ENCODE assay signal across 8 cellular contexts in the genomic region with DNA sequence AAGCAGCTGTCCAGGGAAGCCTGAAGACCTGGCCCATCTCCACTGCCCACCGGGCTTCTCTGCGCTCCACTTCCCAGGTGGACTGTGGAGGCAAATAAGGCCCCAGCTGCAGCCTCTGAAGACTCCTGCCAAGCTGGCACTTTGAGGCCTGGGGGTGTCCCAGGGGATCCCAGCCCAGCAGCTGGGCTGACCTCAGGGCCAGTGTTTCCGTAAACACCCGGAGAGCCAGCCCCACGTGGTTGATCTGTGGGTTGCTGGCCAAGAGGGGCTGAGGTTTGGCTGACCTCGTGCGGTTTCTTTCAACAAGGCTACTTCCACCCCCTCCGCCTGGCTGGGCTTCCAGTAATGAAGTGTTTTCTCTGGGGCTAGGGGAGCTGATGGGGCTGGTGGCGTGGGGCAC. TPM values are rescaled to one million over a fixed set of nuclear protein-coding genes. Genes with fewer than 3 reads are reported as not detected.
DNase-seq lines count a peak whose midpoint lies in the region; ATAC-seq and TF ChIP-seq lines count a peak whose summit lies in the region.

No MANE protein-coding gene starts in this region.

- H3K4me2 ChIP-seq in mesendoderm (ENCODE audit: low read length) = no peak overlapping the region

- no peak overlapping the region for H3K23ac ChIP-seq in mesendoderm (ENCODE audit: low read length)

- no peak overlapping the region for H4K5ac ChIP-seq in mesendoderm (ENCODE audit: low read length)

- H3K4me1 ChIP-seq in mesendoderm (ENCODE audit: control insufficient read depth, low read depth, low read length) = no peaks in the 10 kb centered on the region

- 27 to 36% methylated on average over 7 to 9 of the region's 9 CpGs for WGBS in lower leg skin, 2 donors
- WGBS in mesendoderm (ENCODE audit: extremely low coverage, insufficient coverage, low lambda C conversion rate) = no CpG with 5 or more reads among the region's 9 CpGs

- H3K18ac ChIP-seq in mesendoderm (ENCODE audit: low read length) = no peak overlapping the region

- no peak overlapping the region for H3K56ac ChIP-seq in mesendoderm (ENCODE audit: low read length)

- H3K9ac ChIP-seq in mesendoderm (ENCODE audit: low read length) = no peak overlapping the region

- intact Hi-C loops in lower leg skin (cut with DNase I; ENCODE audit: low total_unique reads) = no loop called here

- no peak overlapping the region for H3K27ac ChIP-seq in mesendoderm (ENCODE audit: low read depth, low read length)

- no peaks in the 10 kb centered on the region for H3K27me3 ChIP-seq in mesendoderm (ENCODE audit: insufficient read depth, low read length, poor library complexity)

- H2AK5ac ChIP-seq in mesendoderm (ENCODE audit: low read length) = no peak overlapping the region

- no peak overlapping the region for H4K8ac ChIP-seq in mesendoderm (ENCODE audit: low read depth, low read length)

- no peak; the same call in 1 of the 2 replicates for TF ChIP-seq CTCF in AG09319 (IDR thresholded peaks at IDR 0.05; ENCODE audit: low read depth, low read length)
- no peak for TF ChIP-seq CTCF in lower leg skin (IDR thresholded peaks at IDR 0.05)

- H2BK5ac ChIP-seq in mesendoderm (ENCODE audit: low read length) = no peak overlapping the region

- H3K4me3 ChIP-seq in lower leg skin (ENCODE audit: low read depth, poor library complexity, severe bottlenecking) = no peak overlapping the region
- H3K4me3 ChIP-seq in mesendoderm (ENCODE audit: low read length) = no peak overlapping the region

- TF ChIP-seq POLR2A in lower leg skin (IDR thresholded peaks at IDR 0.05) = no peak

- no peaks in the 10 kb centered on the region for H3K79me2 ChIP-seq in mesendoderm (ENCODE audit: control insufficient read depth, insufficient read depth, low read length)

- H3K4ac ChIP-seq in mesendoderm (ENCODE audit: low read depth, low read length) = no peak overlapping the region

- H3K79me1 ChIP-seq in mesendoderm (ENCODE audit: low read length) = no peaks in the 10 kb centered on the region

- no peaks in the 10 kb centered on the region for H3K36me3 ChIP-seq in mesendoderm (ENCODE audit: control insufficient read depth, insufficient read depth, low read length)

- H2BK120ac ChIP-seq in mesendoderm (ENCODE audit: low read depth, low read length) = no peak overlapping the region

- DNase-seq in AG09319 (ENCODE audit: extremely low read depth, low read depth) (peak; percentile 89), brain pericyte (ENCODE audit: low read depth, low spot score) (peak; percentile 91), lower leg skin (ENCODE audit: low spot score in 2 of 2) (peak; percentile 86 to 97), mesendoderm (no peak)
- DNase-seq in activated effector memory CD4-positive, alpha-beta T cell treated with anti-CD3 and anti-CD28 coated beads, Interleukin-2, amount 50 U/mL, for 16 hours = no peak
- no peak for DNase-seq in activated T-cell treated with anti-CD3 and anti-CD28 coated beads, Interleukin-2, amount 50 U/mL, for 1 hour

- no peak overlapping the region for H2BK15ac ChIP-seq in mesendoderm (replicated peaks; ENCODE audit: low read depth)

- ATAC-seq in HG03064 (IDR thresholded peaks at IDR 0.05; ENCODE audit: low read depth, unreplicated experiment) (peak; percentile 53), GM19035 (IDR thresholded peaks at IDR 0.05; ENCODE audit: unreplicated experiment) (no peak)

RNA-seq across cellular contexts. Expression of gene CCN5, which starts 12.4 kb away (rescaled TPM):
- 100 to 1,000 TPM in 2 of 4 donors, 10 to 100 TPM in 2; 50.8 to 481 (median 81.3) TPM for total RNA-seq in lower leg skin
- polyA plus RNA-seq in mesendoderm (2013, experiment 1 of 2) = not detected
- not detected for polyA plus RNA-seq in mesendoderm (2013, experiment 2 of 2)

RNA-seq across cellular contexts. Expression of gene KCNK15, which starts 42.9 kb away (rescaled TPM):
- 1 to 10 TPM; 1.5 to 3.5 (median 2.5) TPM for total RNA-seq in lower leg skin
- 0.55 TPM for polyA plus RNA-seq in mesendoderm (2013, experiment 1 of 2)
- polyA plus RNA-seq in mesendoderm (2013, experiment 2 of 2) = 0.67 TPM

RNA-seq across cellular contexts. Expression of gene ADA, which starts 51.3 kb away (rescaled TPM):
- 10 to 100 TPM in 1 of 4 donors, 1 to 10 TPM in 3; 4.3 to 14.8 (median 6.5) TPM for total RNA-seq in lower leg skin
- 11.0 TPM for polyA plus RNA-seq in mesendoderm (2013, experiment 1 of 2)
- polyA plus RNA-seq in mesendoderm (2013, experiment 2 of 2) = 10.4 TPM

Comparison
In these comparisons a context has a peak if more than half of its experiments do, and no peak if none do; other contexts are left out.
1. DNase-seq: peak in AG09319 (single experiment), brain pericyte (single experiment) and lower leg skin (2 of 2); none in activated effector memory CD4-positive, alpha-beta T cell treated with anti-CD3 and anti-CD28 coated beads, Interleukin-2, amount 50 U/mL, for 16 hours (single experiment), mesendoderm (single experiment) and activated T-cell treated with anti-CD3 and anti-CD28 coated beads, Interleukin-2, amount 50 U/mL, for 1 hour (single experiment).